In the genomic region with DNA sequence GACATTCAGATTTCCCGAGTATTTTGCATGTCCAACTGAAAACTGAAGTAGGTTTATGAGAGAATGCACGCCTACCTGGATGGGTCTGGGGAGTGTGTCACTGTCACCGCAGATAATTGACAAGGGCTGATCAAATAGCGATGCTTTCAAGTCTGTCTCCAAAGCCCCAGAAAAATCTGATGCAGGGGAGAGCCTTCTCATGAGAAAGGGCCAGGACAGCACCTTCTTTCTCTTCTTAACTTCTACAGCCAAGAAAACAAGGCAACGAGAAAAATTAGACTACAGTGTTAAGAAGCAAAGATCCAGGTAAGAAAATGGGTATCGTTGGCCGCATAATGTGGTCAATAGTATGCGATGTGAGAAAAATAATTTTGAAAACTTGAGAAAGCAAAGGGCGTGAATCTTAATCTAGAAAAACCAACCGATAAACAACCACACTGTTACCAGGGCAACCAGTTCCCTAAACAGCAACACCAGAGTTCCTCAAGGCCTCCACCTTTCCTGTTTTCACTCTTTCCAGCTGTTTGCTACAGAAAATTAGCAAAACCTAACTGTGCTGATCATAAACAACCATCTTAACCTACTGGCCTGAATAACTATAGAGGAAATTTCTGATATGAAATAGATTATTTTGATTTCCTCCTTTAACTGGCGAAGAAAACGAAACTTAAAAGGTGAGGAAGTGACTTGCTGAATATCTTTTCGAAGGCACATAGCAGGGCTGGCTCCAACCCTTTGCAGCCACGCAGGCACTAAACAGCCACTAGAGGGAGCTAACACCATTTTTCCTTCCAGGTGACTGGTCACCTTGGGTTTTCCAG, we compare ENCODE assay signal across 8 cellular contexts. TPM values are rescaled to one million over a fixed set of nuclear protein-coding genes. Genes with fewer than 3 reads are reported as not detected.
DNase-seq lines count a peak whose midpoint lies in the region; ATAC-seq and TF ChIP-seq lines count a peak whose summit lies in the region.

No MANE protein-coding gene starts in this region.

- no peaks in the 10 kb centered on the region for H3K27me3 Mint-ChIP-seq in activated CD4-positive, alpha-beta T cell treated with anti-CD3 and anti-CD28 coated beads for 36 hours

- in situ Hi-C loops in GM13977 (cut with MboI; ENCODE audit: low pct_unique_long_range_greater_than_20kb, low sequenced_read_pairs, unreplicated experiment) = loop anchor here (10.0 kb wide), 1 partner anchor 63 kb away; no protein-coding TSS in a partner anchor

- H3K4me3 ChIP-seq in colonic mucosa = peak overlapping the region; percentile 4

- no peaks in the 10 kb centered on the region for H3K9me3 Mint-ChIP-seq in activated CD4-positive, alpha-beta T cell treated with anti-CD3 and anti-CD28 coated beads for 36 hours (ENCODE audit: low read depth)

- peak; percentile 33 for ATAC-seq in HG03196 (IDR thresholded peaks at IDR 0.05; ENCODE audit: unreplicated experiment)
- ATAC-seq in activated CD4-positive, alpha-beta T cell treated with anti-CD3 and anti-CD28 coated beads for 36 hours = peak; percentile 39

- H3K27ac Mint-ChIP-seq in activated CD4-positive, alpha-beta T cell treated with anti-CD3 and anti-CD28 coated beads for 36 hours = peak overlapping the region; percentile 97

- CTCF ChIA-PET in activated CD4-positive, alpha-beta T cell treated with anti-CD3 and anti-CD28 coated beads for 36 hours (lab: Charles Lee) = interaction anchor here (0.5 to 11.9 kb wide), 23 partner anchors 8 to 92 kb away, joined by 3 to 330 read pairs (median 5); a partner anchor contains a TSS

- peak; percentile 51 for DNase-seq in 8988T
- peak; percentile 63 for DNase-seq in GM13977 (ENCODE audit: low spot score)
- peak; percentile 27 for DNase-seq in NCI-H510A (lab: John Stamatoyannopoulos, UW)
- DNase-seq in activated CD4-positive, alpha-beta T cell treated with anti-CD3 and anti-CD28 coated beads for 36 hours = peak; percentile 84
- peak; percentile 80 for DNase-seq in colonic mucosa
- peak; percentile 89 for DNase-seq in kidney tubule cell (ENCODE audit: low spot score)
- DNase-seq in stimulated activated CD4-positive, alpha-beta T cell treated with anti-CD3 and anti-CD28 coated beads, Interleukin-2, amount 100 ng/mL, for 4 hours (ENCODE audit: low read depth) = peak; percentile 64

- H3K4me1 Mint-ChIP-seq in activated CD4-positive, alpha-beta T cell treated with anti-CD3 and anti-CD28 coated beads for 36 hours = peaks cover 71% of the 10 kb centered on the region

- peak overlapping the region in 1 of 2 donors; percentile 47 for H3K9ac ChIP-seq in colonic mucosa (ENCODE audit: low read depth in 2 of 2, low read length in 2 of 2)

- H3K36me3 Mint-ChIP-seq in activated CD4-positive, alpha-beta T cell treated with anti-CD3 and anti-CD28 coated beads for 36 hours (ENCODE audit: low read depth) = peaks cover 74% of the 10 kb centered on the region

- H3K4me1 ChIP-seq in colonic mucosa = no peaks in the 10 kb centered on the region

- POLR2A ChIA-PET in activated CD4-positive, alpha-beta T cell treated with anti-CD3 and anti-CD28 coated beads for 36 hours (lab: Charles Lee) = interaction anchor here (0.7 to 2.0 kb wide), 5 partner anchors 20 to 65 kb away, joined by 3 to 7 read pairs (median 4); a partner anchor contains a TSS

- H3K27ac ChIP-seq in colonic mucosa = peak overlapping the region; percentile 48

- H3K36me3 ChIP-seq in colonic mucosa = no peaks in the 10 kb centered on the region

- no peaks in the 10 kb centered on the region for H3K9me3 ChIP-seq in colonic mucosa

- intact Hi-C loops in activated CD4-positive, alpha-beta T cell treated with anti-CD3 and anti-CD28 coated beads for 36 hours (cut with DNase I, micrococcal nuclease) = loop anchor here (1.0 to 10.0 kb wide), 9 partner anchors 33 to 747 kb away; a partner anchor contains a TSS
- intact Hi-C loops in colonic mucosa (cut with DNase I) = loop anchor here (2.0 kb wide), 1 partner anchor 63 kb away; no protein-coding TSS in a partner anchor

- H3K4me3 Mint-ChIP-seq in activated CD4-positive, alpha-beta T cell treated with anti-CD3 and anti-CD28 coated beads for 36 hours = peak overlapping the region; percentile 87

- no peaks in the 10 kb centered on the region for H3K27me3 ChIP-seq in colonic mucosa

- TF ChIP-seq CTCF in GM13977 (IDR thresholded peaks at IDR 0.05; ENCODE audit: extremely low read depth, insufficient read depth, missing control alignments) = peak; percentile 98
- peak; percentile 97 for TF ChIP-seq CTCF in colonic mucosa (IDR thresholded peaks at IDR 0.05)

RNA-seq across cellular contexts. Expression of a gene that starts 2.6 kb away (rescaled TPM):
- 10 to 100 TPM; 44.8 to 51.0 TPM for total RNA-seq in activated CD4-positive, alpha-beta T cell treated with anti-CD3 and anti-CD28 coated beads for 36 hours
- 1 to 10 TPM; 1.1 to 2.3 TPM for total RNA-seq in colonic mucosa

RNA-seq across cellular contexts. Expression of a gene that starts 42.2 kb away (rescaled TPM):
- total RNA-seq in activated CD4-positive, alpha-beta T cell treated with anti-CD3 and anti-CD28 coated beads for 36 hours = 1 to 10 TPM; 6.5 to 9.3 TPM
- total RNA-seq in colonic mucosa = 10 to 100 TPM; 17.5 to 19.8 TPM

Comparison
In these comparisons a context has a peak if more than half of its experiments do, and no peak if none do; other contexts are left out.
1. Peak in every context shown above with its lines: DNase-seq, ATAC-seq, H3K4me3 ChIP-seq and H3K27ac ChIP-seq.
2. DNase-seq: peak in every context shown above with its lines; median percentile 89 in kidney tubule cell; 84 in activated CD4-positive, alpha-beta T cell treated with anti-CD3 and anti-CD28 coated beads for 36 hours; 80 in colonic mucosa; 64 in stimulated activated CD4-positive, alpha-beta T cell treated with anti-CD3 and anti-CD28 coated beads, Interleukin-2, amount 100 ng/mL, for 4 hours; 63 in GM13977; 51 in 8988T; 27 in NCI-H510A.
3. RNA of a gene that starts 2.6 kb away (total RNA-seq): 44.8 to 51.0 TPM in activated CD4-positive, alpha-beta T cell treated with anti-CD3 and anti-CD28 coated beads for 36 hours; 1.1 to 2.3 TPM in colonic mucosa; every median in the first group is over 10 times any median in the second.